ENCODE assay signal across 17 cellular contexts in genomic region chr16:53922067-53922804, GRCh38.
DNase-seq lines count a peak whose midpoint lies in the region; ATAC-seq and TF ChIP-seq lines count a peak whose summit lies in the region.
"Had no signal": no experiment of that assay in that cellular context is flagged by ENCODE, and none has a peak within 500 bp of the region (broad histone marks: within the 10 kb centered on the region; RNA-seq: fewer than 3 reads in every experiment).

No MANE protein-coding gene starts in this region.

- ATAC-seq in IMR-90 (ENCODE audit: low read depth), result peak; percentile 76

- peak overlapping the region; percentile 63; the same call in 1 of the 2 replicates for H3K23ac ChIP-seq in IMR-90 (ENCODE audit: low read depth, low read length)

- H3K56ac ChIP-seq in IMR-90 (ENCODE audit: extremely low read depth, insufficient read depth, low read length), result no peak overlapping the region

- H3K4me3 ChIP-seq in IMR-90 (ENCODE audit: insufficient read depth, low read depth, low read length) (no peak overlapping the region), fibroblast of mammary gland (ENCODE audit: control insufficient read depth, low read depth, low read length) (no peak overlapping the region), thyroid gland (replicated peaks in 1 of 3) (no peak overlapping the region)
- H3K4me3 ChIP-seq: PC-9, SJCRH30 had no signal

- no peaks in the 10 kb centered on the region; the same call in 1 of the 2 replicates for H3K9me1 ChIP-seq in IMR-90 (ENCODE audit: insufficient read depth, low read length)

- no peak overlapping the region for H3K4me2 ChIP-seq in IMR-90 (ENCODE audit: low read depth, low read length)
- H3K4me2 ChIP-seq: PC-9 had no signal

- H3K14ac ChIP-seq in IMR-90 (replicated peaks; ENCODE audit: low read depth, low read length), result peak overlapping the region; percentile 4; the same call in 1 of the 2 replicates

- H3K9me3 ChIP-seq in IMR-90 (ENCODE audit: control insufficient read depth, insufficient read depth, low read length) (no peaks in the 10 kb centered on the region), thyroid gland (no peaks in the 10 kb centered on the region)
- H3K9me3 ChIP-seq: BE2C had no signal

- CTCF ChIA-PET in activated CD4-positive, alpha-beta memory T cell treated with anti-CD3 and anti-CD28 coated beads, Interleukin-2, amount 10 ng/mL, durations not matched to agents 7 days and 5 days (lab: Charles Lee), result interaction anchor here (0.7 kb wide), 1 partner anchor 31 kb away, joined by 3 read pairs; no protein-coding TSS in a partner anchor
- CTCF ChIA-PET in activated CD4-positive, alpha-beta memory T cell treated with anti-CD3 and anti-CD28 coated beads for 36 hours (lab: Charles Lee), result no interaction called here
- CTCF ChIA-PET in IMR-90 (lab: Yijun Ruan, JAX), result interaction anchor here (0.6 kb wide), 1 partner anchor 105 kb away, joined by 5 read pairs; no protein-coding TSS in a partner anchor

- H3K9me3 Mint-ChIP-seq in activated CD4-positive, alpha-beta memory T cell treated with anti-CD3 and anti-CD28 coated beads, Interleukin-2, amount 10 ng/mL, durations not matched to agents 7 days and 5 days, result no peaks in the 10 kb centered on the region
- no peaks in the 10 kb centered on the region for H3K9me3 Mint-ChIP-seq in activated CD4-positive, alpha-beta memory T cell treated with anti-CD3 and anti-CD28 coated beads for 36 hours
- H3K9me3 Mint-ChIP-seq: CD4-positive, alpha-beta T cell had no signal

- POLR2A ChIA-PET in activated CD4-positive, alpha-beta memory T cell treated with anti-CD3 and anti-CD28 coated beads, Interleukin-2, amount 10 ng/mL, durations not matched to agents 7 days and 5 days (lab: Charles Lee), result no interaction called here
- POLR2A ChIA-PET in activated CD4-positive, alpha-beta memory T cell treated with anti-CD3 and anti-CD28 coated beads for 36 hours (lab: Charles Lee), result no interaction called here
- POLR2A ChIA-PET in IMR-90 (lab: Charles Lee; ENCODE audit: unreplicated experiment), result no interaction called here

- no peak overlapping the region for H4K5ac ChIP-seq in IMR-90 (ENCODE audit: low read depth, low read length)

- no peak overlapping the region for H2AFZ ChIP-seq in IMR-90 (replicated peaks; ENCODE audit: low read length, poor library complexity)
- H2AFZ ChIP-seq: PC-9 had no signal

- DNase-seq in activated CD4-positive, alpha-beta memory T cell treated with anti-CD3 and anti-CD28 coated beads, Interleukin-2, amount 10 ng/mL, durations not matched to agents 7 days and 5 days, result no peak
- no peak for DNase-seq in activated CD4-positive, alpha-beta memory T cell treated with anti-CD3 and anti-CD28 coated beads for 36 hours
- DNase-seq in IMR-90, result peak; percentile 47
- peak; percentile 1 for DNase-seq in fibroblast of mammary gland (ENCODE audit: low read depth)
- no peak for DNase-seq in thyroid gland
- DNase-seq in SKM-1 treated with dmso at 0.1 percent for 144 hours (lab: John Stamatoyannopoulos, UW; ENCODE audit: unreplicated experiment), result no peak
- no peak for DNase-seq in 8988T
- DNase-seq: BE2C; Calu3; CD4-positive, alpha-beta T cell; HCEC 1CT; MV-4-11; NCI-H1436; NCI-H2029; NCI-H82; PC-9; SJCRH30 had no signal

- no peak overlapping the region for H2BK5ac ChIP-seq in IMR-90 (ENCODE audit: low read depth, low read length, poor library complexity, severe bottlenecking)

- H3K4me1 ChIP-seq in IMR-90 (ENCODE audit: control insufficient read depth, insufficient read depth, low read length), result peaks cover 4% of the 10 kb centered on the region; the same call in 1 of the 2 replicates
- H3K4me1 ChIP-seq in thyroid gland, result peaks cover 22 to 26% of the 10 kb centered on the region in 2 donors
- H3K4me1 ChIP-seq: BE2C, SJCRH30 had no signal

- no peaks in the 10 kb centered on the region for H3K36me3 ChIP-seq in IMR-90 (ENCODE audit: control insufficient read depth, insufficient read depth, low read length)
- H3K36me3 ChIP-seq in thyroid gland, result no peaks in the 10 kb centered on the region
- H3K36me3 ChIP-seq: BE2C, SJCRH30 had no signal

- H3K27ac Mint-ChIP-seq in activated CD4-positive, alpha-beta memory T cell treated with anti-CD3 and anti-CD28 coated beads, Interleukin-2, amount 10 ng/mL, durations not matched to agents 7 days and 5 days, result peak overlapping the region; percentile 55
- H3K27ac Mint-ChIP-seq in activated CD4-positive, alpha-beta memory T cell treated with anti-CD3 and anti-CD28 coated beads for 36 hours, result no peak overlapping the region
- H3K27ac Mint-ChIP-seq: CD4-positive, alpha-beta T cell had no signal

- H3K27ac ChIP-seq in IMR-90 (ENCODE audit: insufficient read depth, low read length), result no peak overlapping the region
- H3K27ac ChIP-seq in thyroid gland, result peak overlapping the region; percentile 51 to 62 (median 58)
- H3K27ac ChIP-seq: PC-9, SJCRH30 had no signal

- H4K8ac ChIP-seq in IMR-90 (ENCODE audit: low read depth in 2 of 2, low read length in 2 of 2), result 0 out of 4 replicates have a peak overlapping the region, but pooled peaks of 1 of the 2 experiments have one; percentile 14

- H2BK15ac ChIP-seq in IMR-90 (ENCODE audit: low read depth, low read length), result no peak overlapping the region

- no peaks in the 10 kb centered on the region for H3K27me3 ChIP-seq in IMR-90 (ENCODE audit: control insufficient read depth, insufficient read depth, low read length)
- no peaks in the 10 kb centered on the region for H3K27me3 ChIP-seq in thyroid gland
- H3K27me3 ChIP-seq: BE2C, SJCRH30 had no signal

- H3K4me1 Mint-ChIP-seq in activated CD4-positive, alpha-beta memory T cell treated with anti-CD3 and anti-CD28 coated beads, Interleukin-2, amount 10 ng/mL, durations not matched to agents 7 days and 5 days, result peaks cover 25% of the 10 kb centered on the region
- peaks cover 6% of the 10 kb centered on the region for H3K4me1 Mint-ChIP-seq in activated CD4-positive, alpha-beta memory T cell treated with anti-CD3 and anti-CD28 coated beads for 36 hours (ENCODE audit: low read depth)

- H4K91ac ChIP-seq in IMR-90 (ENCODE audit: insufficient read depth, low read depth, low read length), result no peak overlapping the region

- WGBS in IMR-90 (ENCODE audit: extremely low coverage in 2 of 2, insufficient read length in 1 of 2), 2 experiments, result no CpG with 5 or more reads among the region's 6 CpGs
- 89 to 93% methylated on average over 6 of the region's 6 CpGs for WGBS in thyroid gland, 2 donors

- TF ChIP-seq CTCF in IMR-90 (conservative IDR thresholded peaks at IDR 0.05; ENCODE audit: low read depth, low read length), result no peak
- TF ChIP-seq CTCF in fibroblast of mammary gland (conservative IDR thresholded peaks at IDR 0.05; ENCODE audit: control insufficient read depth, insufficient read depth, low read depth, low read length), result no peak
- no peak for TF ChIP-seq CTCF in thyroid gland (IDR thresholded peaks at IDR 0.05)

- no peak overlapping the region for H2BK120ac ChIP-seq in IMR-90 (ENCODE audit: low read depth, low read length)

- H3K79me1 ChIP-seq in IMR-90 (ENCODE audit: low read depth in 1 of 2, low read length in 2 of 2), result peaks cover 0 to 4% of the 10 kb centered on the region in 2 experiments; a peak in 2 of 4 replicates

- no peak overlapping the region for H3K9ac ChIP-seq in IMR-90 (ENCODE audit: low read depth, low read length)

- H2AK9ac ChIP-seq in IMR-90 (replicated peaks; ENCODE audit: low read depth, low read length, poor library complexity), result no peak overlapping the region

- no peak for TF ChIP-seq RAD21 in IMR-90 (IDR thresholded peaks at IDR 0.05; ENCODE audit: low read length)

- BruUV-seq in IMR-90 (replicated peaks; lab: Mats Ljungman, UMichigan), result no TSS peak

- no peak overlapping the region for H2BK20ac ChIP-seq in IMR-90 (ENCODE audit: low read depth, low read length)

- intact Hi-C loops in activated CD4-positive, alpha-beta memory T cell treated with anti-CD3 and anti-CD28 coated beads for 36 hours (cut with micrococcal nuclease), result no loop called here
- intact Hi-C loops in IMR-90 (cut with micrococcal nuclease), result no loop called here
- intact Hi-C loops in thyroid gland (cut with DNase I), result no loop called here

- H3K18ac ChIP-seq in IMR-90 (ENCODE audit: low read depth, low read length), result peak overlapping the region; percentile 29; the same call in 1 of the 2 replicates

- no peaks in the 10 kb centered on the region for H3K27me3 Mint-ChIP-seq in activated CD4-positive, alpha-beta memory T cell treated with anti-CD3 and anti-CD28 coated beads, Interleukin-2, amount 10 ng/mL, durations not matched to agents 7 days and 5 days
- H3K27me3 Mint-ChIP-seq in activated CD4-positive, alpha-beta memory T cell treated with anti-CD3 and anti-CD28 coated beads for 36 hours, result no peaks in the 10 kb centered on the region
- H3K27me3 Mint-ChIP-seq: CD4-positive, alpha-beta T cell had no signal

- in situ Hi-C loops in IMR-90 (cut with MboI; ENCODE audit: low sequenced_read_pairs), result no loop called here

- no peaks in the 10 kb centered on the region for H3K36me3 Mint-ChIP-seq in activated CD4-positive, alpha-beta memory T cell treated with anti-CD3 and anti-CD28 coated beads, Interleukin-2, amount 10 ng/mL, durations not matched to agents 7 days and 5 days (ENCODE audit: low read depth)
- H3K36me3 Mint-ChIP-seq in activated CD4-positive, alpha-beta memory T cell treated with anti-CD3 and anti-CD28 coated beads for 36 hours, result no peaks in the 10 kb centered on the region

- no peak overlapping the region for H3K4me3 Mint-ChIP-seq in activated CD4-positive, alpha-beta memory T cell treated with anti-CD3 and anti-CD28 coated beads, Interleukin-2, amount 10 ng/mL, durations not matched to agents 7 days and 5 days
- no peak overlapping the region for H3K4me3 Mint-ChIP-seq in activated CD4-positive, alpha-beta memory T cell treated with anti-CD3 and anti-CD28 coated beads for 36 hours
- H3K4me3 Mint-ChIP-seq: CD4-positive, alpha-beta T cell had no signal

- no peak overlapping the region for H2AK5ac ChIP-seq in IMR-90 (ENCODE audit: low read depth, low read length)

- dilution Hi-C loops in IMR-90 (cut with HindIII; ENCODE audit: low sequenced_read_pairs, unreplicated experiment), result no loop called here

- TF ChIP-seq POLR2A in IMR-90 (IDR thresholded peaks at IDR 0.05; ENCODE audit: low read depth, low read length) (no peak), thyroid gland (IDR thresholded peaks at IDR 0.05) (no peak)

- no peak overlapping the region for H3K4ac ChIP-seq in IMR-90 (ENCODE audit: low read depth, low read length)

- no peaks in the 10 kb centered on the region for H4K20me1 ChIP-seq in IMR-90 (ENCODE audit: insufficient read depth, low read length)

TF ChIP-seq in IMR-90, 13 proteins besides CTCF, POLR2A, EP300 and RAD21 (continues in another document):
- TF ChIP-seq CHD1 (IDR thresholded peaks at IDR 0.05; ENCODE audit: low read depth, low read length), result no peak
- TF ChIP-seq ELK1 (IDR thresholded peaks at IDR 0.05; ENCODE audit: borderline replicate concordance, low read depth, low read length), result no peak

Comparison
In these comparisons a context has a peak if more than half of its experiments do, and no peak if none do; other contexts are left out.
1. DNase-seq: peak in IMR-90 (single experiment) and fibroblast of mammary gland (single experiment); none in activated CD4-positive, alpha-beta memory T cell treated with anti-CD3 and anti-CD28 coated beads, Interleukin-2, amount 10 ng/mL, durations not matched to agents 7 days and 5 days (single experiment), activated CD4-positive, alpha-beta memory T cell treated with anti-CD3 and anti-CD28 coated beads for 36 hours (single experiment), thyroid gland (0 of 2), SKM-1 treated with dmso at 0.1 percent for 144 hours (single experiment) and 8988T (single experiment).